In genomic region chr10:88975377-88975720, GRCh38 we compare ENCODE assay signal across 8 cellular contexts. TPM values are rescaled to one million over a fixed set of nuclear protein-coding genes. Genes with fewer than 3 reads are reported as not detected.
DNase-seq lines count a peak whose midpoint lies in the region; ATAC-seq, FAIRE-seq and TF ChIP-seq lines count a peak whose summit lies in the region.

No MANE protein-coding gene starts in this region.

- no peaks in the 10 kb centered on the region for H3K27me3 Mint-ChIP-seq in stimulated activated naive CD8-positive, alpha-beta T cell treated with anti-CD3 and anti-CD28 coated beads, Interleukin-15, Interleukin-2, amounts not matched to agents 100 ng/mL and 50 ng/mL, for 24 hours

- H3K4me2 ChIP-seq in K562 (ENCODE audit: insufficient read depth, low read length), result peak overlapping the region; percentile 63

- H3K9me3 ChIP-seq in K562 (replicated peaks; ENCODE audit: control insufficient read depth, insufficient read depth, low read depth, low read length), result no peaks in the 10 kb centered on the region
- H3K9me3 ChIP-seq in mucosa of rectum (ENCODE audit: control insufficient read depth in 2 of 2, low read length in 2 of 2), result no peaks in the 10 kb centered on the region

- peak overlapping the region in 1 of 2 experiments; percentile 68; a peak in 2 of 4 replicates for H3K9ac ChIP-seq in K562 (ENCODE audit: insufficient read depth in 1 of 2, low read depth in 2 of 2, low read length in 2 of 2)
- peak overlapping the region; percentile 52 to 71 for H3K9ac ChIP-seq in mucosa of rectum (ENCODE audit: low read depth in 1 of 2, low read length in 2 of 2)

- no peaks in the 10 kb centered on the region for H3K36me3 ChIP-seq in K562 (ENCODE audit: control insufficient read depth, insufficient read depth, low read length)
- no peaks in the 10 kb centered on the region for H3K36me3 ChIP-seq in mucosa of rectum (ENCODE audit: control insufficient read depth in 2 of 2, insufficient read depth in 2 of 2, low read length in 2 of 2)

- no peak for FAIRE-seq in K562 (lab: Jason Lieb, UNC)

- no peaks in the 10 kb centered on the region for H3K9me3 Mint-ChIP-seq in stimulated activated naive CD8-positive, alpha-beta T cell treated with anti-CD3 and anti-CD28 coated beads, Interleukin-15, Interleukin-2, amounts not matched to agents 100 ng/mL and 50 ng/mL, for 24 hours

- peak overlapping the region; percentile 97 for H3K4me3 Mint-ChIP-seq in stimulated activated naive CD8-positive, alpha-beta T cell treated with anti-CD3 and anti-CD28 coated beads, Interleukin-15, Interleukin-2, amounts not matched to agents 100 ng/mL and 50 ng/mL, for 24 hours

- no peaks in the 10 kb centered on the region for H3K79me2 ChIP-seq in K562 (ENCODE audit: control insufficient read depth, insufficient read depth, low read length)

- peak overlapping the region; percentile 81 for H2AFZ ChIP-seq in K562 (ENCODE audit: low read depth, low read length)

- in situ Hi-C loops in K562 (cut with MboI), result no loop called here

- POLR2A ChIA-PET in K562 (lab: Yijun Ruan, JAX), result interaction anchor here (1.0 kb wide), 1 partner anchor 16 kb away, joined by 4 read pairs; the partner anchor contains the start of gene FAS

- no peak for TF ChIP-seq POLR2A in K562 (conservative IDR thresholded peaks at IDR 0.05)

- H3K36me3 Mint-ChIP-seq in stimulated activated naive CD8-positive, alpha-beta T cell treated with anti-CD3 and anti-CD28 coated beads, Interleukin-15, Interleukin-2, amounts not matched to agents 100 ng/mL and 50 ng/mL, for 24 hours (ENCODE audit: low read depth), result no peaks in the 10 kb centered on the region

- H3K27me3 ChIP-seq in K562 (ENCODE audit: control insufficient read depth in 2 of 2, insufficient read depth in 2 of 2, low read length in 2 of 2) (no peaks in the 10 kb centered on the region), mucosa of rectum (ENCODE audit: control insufficient read depth in 2 of 2, insufficient read depth in 2 of 2, low read length in 2 of 2) (no peaks in the 10 kb centered on the region)

- H3K4me1 ChIP-seq in K562 (replicated peaks in 1 of 2; ENCODE audit: control insufficient read depth in 2 of 2, insufficient read depth in 2 of 2, low read length in 2 of 2) (peaks cover 0 to 2% of the 10 kb centered on the region in 2 experiments; a peak in 1 of 5 replicates), mucosa of rectum (ENCODE audit: control insufficient read depth in 2 of 2, insufficient read depth in 2 of 2, low read length in 2 of 2) (peaks cover 0 to 5% of the 10 kb centered on the region in 2 donors)

- no peak for TF ChIP-seq CTCF in K562 (IDR thresholded peaks at IDR 0.05 in 2 of 3, conservative IDR thresholded peaks at IDR 0.05 in 1 of 3; ENCODE audit: insufficient read depth in 2 of 3, low read depth in 1 of 3, low read length in 3 of 3)

- H3K4me1 Mint-ChIP-seq in stimulated activated naive CD8-positive, alpha-beta T cell treated with anti-CD3 and anti-CD28 coated beads, Interleukin-15, Interleukin-2, amounts not matched to agents 100 ng/mL and 50 ng/mL, for 24 hours (ENCODE audit: low read depth), result peaks cover 16% of the 10 kb centered on the region

- no peaks in the 10 kb centered on the region for H3K9me1 ChIP-seq in K562 (ENCODE audit: control insufficient read depth, insufficient read depth, low read length)

- CTCF ChIA-PET in K562 (lab: Yijun Ruan, JAX; ENCODE audit: low intra/inter-chr PET ratio), result no interaction called here

- H3K27ac ChIP-seq in K562 (ENCODE audit: extremely low read depth, low read depth, low read length), result peak overlapping the region; percentile 54
- H3K27ac ChIP-seq in mucosa of rectum (ENCODE audit: low read depth in 2 of 2, low read length in 2 of 2), result peak overlapping the region; percentile 33 to 65

- TF ChIP-seq RAD21 in K562 (CRISPR knock-in tag; conservative IDR thresholded peaks at IDR 0.05 in 1 of 2, IDR thresholded peaks at IDR 0.05 in 1 of 2), result no peak

- DNase-seq in stimulated activated naive CD8-positive, alpha-beta T cell treated with anti-CD3 and anti-CD28 coated beads, Interleukin-15, Interleukin-2, amounts not matched to agents 100 U/mL and 50 U/mL, for 24 hours, result no peak
- no peak for DNase-seq in K562 (ENCODE audit: extremely low read depth in 1 of 4, low spot score in 3 of 4)
- no peak for DNase-seq in NCI-H2029 (lab: John Stamatoyannopoulos, UW)
- no peak for DNase-seq in UCSD-AML1 (lab: John Stamatoyannopoulos, UW; ENCODE audit: unreplicated experiment)
- DNase-seq in NCI-H226, result no peak

- ATAC-seq in stimulated activated naive CD8-positive, alpha-beta T cell treated with anti-CD3 and anti-CD28 coated beads, Interleukin-15, Interleukin-2, amounts not matched to agents 100 U/mL and 50 U/mL, for 24 hours, result no peak
- peak; percentile 66 for ATAC-seq in K562
- no peak for ATAC-seq in HG03108 (IDR thresholded peaks at IDR 0.05; ENCODE audit: unreplicated experiment)

- H3K4me3 ChIP-seq in K562 (peak overlapping the region; percentile 40), mucosa of rectum (ENCODE audit: low read length in 2 of 2) (peak overlapping the region; percentile 74 to 79)

- H4K20me1 ChIP-seq in K562 (replicated peaks; ENCODE audit: control insufficient read depth, insufficient read depth, low read length), result no peaks in the 10 kb centered on the region

- BruUV-seq in K562 (replicated peaks; lab: Mats Ljungman, UMichigan), result no TSS peak

- peak overlapping the region; percentile 98 for H3K27ac Mint-ChIP-seq in stimulated activated naive CD8-positive, alpha-beta T cell treated with anti-CD3 and anti-CD28 coated beads, Interleukin-15, Interleukin-2, amounts not matched to agents 100 ng/mL and 50 ng/mL, for 24 hours

- intact Hi-C loops in K562 (cut with micrococcal nuclease), result no loop called here

- TF ChIP-seq EP300 in K562 (IDR thresholded peaks at IDR 0.05; ENCODE audit: low read length), result no peak

- 26% methylated on average over 3 of the region's 3 CpGs for WGBS in K562 (ENCODE audit: insufficient coverage, low coverage, missing lambda C conversion rate)

TF ChIP-seq in K562, 482 proteins besides CTCF, POLR2A, EP300 and RAD21 (continues in another document):
- TF ChIP-seq KDM4B (IDR thresholded peaks at IDR 0.05; ENCODE audit: borderline replicate concordance in 2 of 2, low read depth in 1 of 2) (no peak), PHB2 (IDR thresholded peaks at IDR 0.05; ENCODE audit: low read depth) (no peak), MTA1 (IDR thresholded peaks at IDR 0.05; ENCODE audit: borderline replicate concordance) (no peak), ZNF449 (CRISPR knock-in tag; IDR thresholded peaks at IDR 0.05) (no peak)

RNA-seq across cellular contexts. Expression of gene FAS, which starts 15.2 kb away (rescaled TPM):
- 0.76 TPM in 1 of 2 replicates, not detected in the other for total RNA-seq in K562 (2011; cell fraction: chromatin; rRNA removed; ENCODE audit: low replicate concordance)
- total RNA-seq in K562 (2011; cell fraction: nucleolus; rRNA removed), result not detected in 2 replicates
- 1.2 TPM in 1 of 2 replicates, not detected in the other for total RNA-seq in K562 (2011; cell fraction: nucleoplasm; rRNA removed)
- total RNA-seq in K562 (2014; rRNA removed) (0.20 and 0.41 TPM in 2 replicates), K562 (2014; rRNA removed; fragmentation: Illumina TruSeq; extraction: Trizol) (0.62 and 0.64 TPM in 2 replicates), K562 (2015; rRNA removed; fragmentation: Illumina TruSeq; extraction: Trizol) (0.11 and 0.29 TPM in 2 replicates), K562 (2021) (0.36 and 0.55 TPM in 2 replicates)
- polyA plus RNA-seq in K562 (2011; rRNA removed) (0.08 and 0.11 TPM in 2 replicates), K562 (2014; fragmentation: Illumina TruSeq; extraction: Trizol) (0.37 and 0.68 TPM in 2 replicates), K562 (2014; fragmentation: Nextera tagmentation; extraction: Ambion mirVana) (under 1 TPM; 0.10 to 0.34 TPM), K562 (2014; rRNA removed) (0.56 TPM in 1 of 2 replicates, not detected in the other)
- 0.04 TPM in 1 of 2 replicates, not detected in the other for polyA plus RNA-seq in K562 (2011; cell fraction: cytosol; rRNA removed)
- not detected in 2 replicates for polyA plus RNA-seq in K562 (2011; cell fraction: nucleus; rRNA removed)
- polyA plus RNA-seq in K562 (2012), result 0.42 and 0.91 TPM in 2 replicates
- 0.67 TPM in 1 of 2 replicates, not detected in the other for polyA minus RNA-seq in K562 (2011; rRNA and poly(A)+ RNA removed)
- not detected in 2 replicates for polyA minus RNA-seq in K562 (2011; cell fraction: cytosol; rRNA and poly(A)+ RNA removed)
- polyA minus RNA-seq in K562 (2011; cell fraction: nucleus; rRNA and poly(A)+ RNA removed), result not detected in 2 replicates

RNA-seq across cellular contexts. Expression of gene ACTA2, which starts 22.8 kb away (rescaled TPM):
- total RNA-seq in K562 (2011; cell fraction: chromatin; rRNA removed; ENCODE audit: low replicate concordance), result not detected in 2 replicates
- total RNA-seq in K562 (2011; cell fraction: nucleolus; rRNA removed), result not detected in 2 replicates
- not detected in 2 replicates for total RNA-seq in K562 (2011; cell fraction: nucleoplasm; rRNA removed)
- 0.29 and 1.0 TPM in 2 replicates for total RNA-seq in K562 (2014; rRNA removed)
- 0.15 TPM in 1 of 2 replicates, not detected in the other for total RNA-seq in K562 (2014; rRNA removed; fragmentation: Illumina TruSeq; extraction: Trizol)
- total RNA-seq in K562 (2015; rRNA removed; fragmentation: Illumina TruSeq; extraction: Trizol), result 0.22 and 0.30 TPM in 2 replicates
- 0.60 and 1.4 TPM in 2 replicates for total RNA-seq in K562 (2021)
- not detected in 2 replicates for polyA plus RNA-seq in K562 (2011; rRNA removed)
- polyA plus RNA-seq in K562 (2011; cell fraction: cytosol; rRNA removed), result 0.03 TPM in 1 of 2 replicates, not detected in the other
- polyA plus RNA-seq in K562 (2011; cell fraction: nucleus; rRNA removed), result not detected in 2 replicates
- 0.74 and 1.1 TPM in 2 replicates for polyA plus RNA-seq in K562 (2012)
- polyA plus RNA-seq in K562 (2014; fragmentation: Illumina TruSeq; extraction: Trizol), result 0.30 and 0.48 TPM in 2 replicates
- polyA plus RNA-seq in K562 (2014; fragmentation: Nextera tagmentation; extraction: Ambion mirVana), result not detected
- polyA plus RNA-seq in K562 (2014; rRNA removed), result 0.46 TPM in 1 of 2 replicates, not detected in the other
- not detected in 2 replicates for polyA minus RNA-seq in K562 (2011; rRNA and poly(A)+ RNA removed)
- not detected in 2 replicates for polyA minus RNA-seq in K562 (2011; cell fraction: cytosol; rRNA and poly(A)+ RNA removed)
- polyA minus RNA-seq in K562 (2011; cell fraction: nucleus; rRNA and poly(A)+ RNA removed), result 0.27 TPM in 1 of 2 replicates, not detected in the other
